ENCODE assay signal across 1 cellular context in the genomic region with DNA sequence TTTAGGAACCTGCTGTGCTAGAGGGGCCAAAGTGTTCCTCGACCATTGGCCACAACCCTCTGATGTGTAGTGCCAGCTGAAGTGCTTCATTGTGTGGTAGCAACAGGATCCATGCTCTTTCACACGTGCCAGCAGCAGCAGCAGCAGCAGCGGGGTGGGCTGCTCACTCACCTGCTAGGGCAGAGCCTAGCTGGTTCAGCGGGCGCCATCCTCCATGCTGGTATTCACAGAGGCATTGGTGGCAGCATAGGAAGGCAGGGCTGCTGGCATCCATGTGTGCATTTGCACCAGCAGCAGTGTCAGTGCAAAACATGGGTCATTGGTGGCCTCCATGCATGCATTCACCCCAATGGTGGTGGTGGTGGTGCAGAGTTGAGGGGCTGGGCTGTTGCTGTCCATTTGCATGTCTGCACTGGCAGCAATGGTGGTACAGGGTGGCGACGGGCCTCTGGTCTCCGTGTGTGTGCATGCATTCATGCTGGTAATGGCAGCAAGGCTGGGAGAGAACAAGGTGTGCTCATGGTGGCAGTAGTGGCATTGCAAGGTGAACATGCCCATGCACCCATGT.
TF ChIP-seq lines count a peak whose summit lies in the region.

No MANE protein-coding gene starts in this region.

TF ChIP-seq in IMR-90, 13 proteins besides CTCF, POLR2A, EP300 and RAD21 (continued from another document):
- TF ChIP-seq, protein P1, sequence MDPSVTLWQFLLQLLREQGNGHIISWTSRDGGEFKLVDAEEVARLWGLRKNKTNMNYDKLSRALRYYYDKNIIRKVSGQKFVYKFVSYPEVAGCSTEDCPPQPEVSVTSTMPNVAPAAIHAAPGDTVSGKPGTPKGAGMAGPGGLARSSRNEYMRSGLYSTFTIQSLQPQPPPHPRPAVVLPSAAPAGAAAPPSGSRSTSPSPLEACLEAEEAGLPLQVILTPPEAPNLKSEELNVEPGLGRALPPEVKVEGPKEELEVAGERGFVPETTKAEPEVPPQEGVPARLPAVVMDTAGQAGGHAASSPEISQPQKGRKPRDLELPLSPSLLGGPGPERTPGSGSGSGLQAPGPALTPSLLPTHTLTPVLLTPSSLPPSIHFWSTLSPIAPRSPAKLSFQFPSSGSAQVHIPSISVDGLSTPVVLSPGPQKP (IDR thresholded peaks at IDR 0.05; ENCODE audit: borderline replicate concordance, low read depth, low read length): no peak
- TF ChIP-seq BHLHE40 (IDR thresholded peaks at IDR 0.05; ENCODE audit: low read depth, low read length): no peak
- TF ChIP-seq MXI1 (IDR thresholded peaks at IDR 0.05; ENCODE audit: borderline replicate concordance, low read depth, low read length): no peak
- TF ChIP-seq MAFK (IDR thresholded peaks at IDR 0.05; ENCODE audit: low read depth, low read length): no peak
- no peak for TF ChIP-seq MAZ (IDR thresholded peaks at IDR 0.05; ENCODE audit: borderline replicate concordance, low read depth, low read length)
- TF ChIP-seq SMC3 (IDR thresholded peaks at IDR 0.05; ENCODE audit: low read depth, low read length): no peak
- TF ChIP-seq CHD1 (IDR thresholded peaks at IDR 0.05; ENCODE audit: low read depth, low read length): no peak
- no peak for TF ChIP-seq RFX5 (IDR thresholded peaks at IDR 0.05; ENCODE audit: low read depth, low read length)
- no peak for TF ChIP-seq RCOR1 (IDR thresholded peaks at IDR 0.05; ENCODE audit: insufficient replicate concordance, low read length)
- TF ChIP-seq CEBPB (IDR thresholded peaks at IDR 0.05; ENCODE audit: low read depth, low read length): no peak
- TF ChIP-seq NFE2L2 (IDR thresholded peaks at IDR 0.05; ENCODE audit: low read depth, low read length): no peak
